ENCODE assay signal across 1 cellular context in genomic region chr17:12510535-12510934, GRCh38.
TF ChIP-seq lines count a peak whose summit lies in the region.

No MANE protein-coding gene starts in this region.

TF ChIP-seq in IMR-90, 13 proteins besides CTCF, POLR2A, EP300 and RAD21:
- TF ChIP-seq FOS (IDR thresholded peaks at IDR 0.05; ENCODE audit: low read depth, low read length) (peak; percentile 79), USF2 (IDR thresholded peaks at IDR 0.05; ENCODE audit: low read depth, low read length) (no peak)
